8 cellular contexts compared by ENCODE assay signal in the genomic region with DNA sequence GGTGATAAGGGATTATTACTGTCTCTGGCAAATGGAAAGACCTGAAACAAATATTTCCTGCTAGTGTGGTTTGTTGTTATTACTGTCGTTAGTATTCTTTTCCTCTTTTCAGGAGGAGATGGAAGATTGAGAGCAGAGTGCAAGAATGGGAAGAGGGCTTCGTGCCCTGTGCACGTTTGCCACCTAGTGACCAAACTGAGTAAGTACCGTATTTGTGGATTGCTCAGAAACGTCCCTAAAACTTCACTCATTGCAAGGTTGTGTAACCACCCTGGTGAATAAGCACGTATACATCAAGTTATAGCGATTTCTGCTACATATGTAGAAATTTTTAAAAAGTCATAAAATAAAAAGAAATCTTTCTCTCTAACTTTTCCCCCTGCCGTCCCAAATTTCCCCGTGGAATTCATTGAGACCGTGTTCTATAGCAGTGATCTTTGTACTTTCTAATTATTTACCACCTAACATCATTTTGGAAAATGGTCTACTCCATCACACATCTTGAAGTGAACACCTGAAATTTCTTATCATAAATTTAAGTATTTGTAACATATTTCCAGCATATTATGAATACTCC. TPM values are rescaled to one million over a fixed set of nuclear protein-coding genes. Genes with fewer than 3 reads are reported as not detected.
DNase-seq lines count a peak whose midpoint lies in the region; ATAC-seq and TF ChIP-seq lines count a peak whose summit lies in the region.

No MANE protein-coding gene starts in this region.

- in situ Hi-C loops in transverse colon (cut with MboI; ENCODE audit: low pct_ligation_motif_present in 1 of 4, low pct_unique_long_range_greater_than_20kb in 1 of 4, low sequenced_read_pairs in 3 of 4), result no loop called here

- DNase-seq in AG04450 (ENCODE audit: low read depth, low spot score) (no peak), GM04504 (ENCODE audit: low read depth) (peak; percentile 10), HFF-Myc (ENCODE audit: extremely low read depth, low read depth) (peak; percentile 5), NCI-H1694 treated with DMSO at 0.1 percent for 48 hours (lab: John Stamatoyannopoulos, UW) (peak; percentile 12), amniotic stem cell (lab: John Stamatoyannopoulos, UW) (peak; percentile 0), iPS-NIHi11 (ENCODE audit: low spot score) (peak; percentile 42), transverse colon (no peak)

- H3K4me1 ChIP-seq in transverse colon, result no peaks in the 10 kb centered on the region

- WGBS in transverse colon (ENCODE audit: low coverage in 1 of 2), 2 donors, result 20 to 32% methylated on average over 6 to 10 of the region's 10 CpGs

- TF ChIP-seq EP300 in transverse colon (IDR thresholded peaks at IDR 0.05; ENCODE audit: low read depth), result no peak

- H3K4me3 ChIP-seq in AG04450 (ENCODE audit: low read depth, low read length), result no peak overlapping the region
- no peak overlapping the region for H3K4me3 ChIP-seq in HFF-Myc (replicated peaks; ENCODE audit: low read depth, low read length)
- H3K4me3 ChIP-seq in transverse colon, result no peak overlapping the region

- no peaks in the 10 kb centered on the region for H3K27me3 ChIP-seq in AG04450 (ENCODE audit: control insufficient read depth, insufficient read depth, low read length)
- no peaks in the 10 kb centered on the region for H3K27me3 ChIP-seq in transverse colon

- peak; percentile 72 for TF ChIP-seq CTCF in AG04450 (IDR thresholded peaks at IDR 0.05; ENCODE audit: low read depth, low read length)
- TF ChIP-seq CTCF in HFF-Myc (IDR thresholded peaks at IDR 0.05; ENCODE audit: low read depth, low read length, missing control alignments), result peak; percentile 65
- peak; percentile 28 to 77 (median 45) for TF ChIP-seq CTCF in transverse colon (IDR thresholded peaks at IDR 0.05)

- H3K27ac ChIP-seq in AG04450 (ENCODE audit: low read depth, low read length), result no peak overlapping the region
- H3K27ac ChIP-seq in transverse colon, result no peak overlapping the region

- TF ChIP-seq POLR2A in transverse colon (IDR thresholded peaks at IDR 0.05), result no peak

- no peaks in the 10 kb centered on the region for H3K9me3 ChIP-seq in AG04450 (ENCODE audit: control insufficient read depth, insufficient read depth, low read length)
- H3K9me3 ChIP-seq in transverse colon, result no peaks in the 10 kb centered on the region

- intact Hi-C loops in transverse colon (cut with DNase I; ENCODE audit: low total_unique reads), result no loop called here

- H3K36me3 ChIP-seq in transverse colon, result no peaks in the 10 kb centered on the region

- CTCF ChIA-PET in AG04450 (lab: Charles Lee), result interaction anchor here (0.7 to 1.3 kb wide), 2 partner anchors 158 to 161 kb away, joined by 3 to 9 read pairs; no protein-coding TSS in a partner anchor

- POLR2A ChIA-PET in AG04450 (lab: Yijun Ruan, JAX), result no interaction called here

- ATAC-seq in HG02610 (IDR thresholded peaks at IDR 0.05; ENCODE audit: unreplicated experiment), result no peak

RNA-seq across cellular contexts. Expression of gene LINC00632, which starts 24.3 kb away (rescaled TPM):
- 69.9 and 73.6 TPM in 2 replicates for polyA plus RNA-seq in AG04450 (2011; rRNA removed)
- polyA minus RNA-seq in AG04450 (2011; rRNA and poly(A)+ RNA removed), result 33.8 and 40.3 TPM in 2 replicates
- 100 to 1,000 TPM in 1 of 4 donors, 10 to 100 TPM in 2, 1 to 10 TPM in 1; 10.0 to 164 (median 19.0) TPM for total RNA-seq in transverse colon

Comparison
In these comparisons a context has a peak if more than half of its experiments do, and no peak if none do; other contexts are left out.
1. DNase-seq: peak in GM04504 (single experiment), HFF-Myc (single experiment), NCI-H1694 treated with DMSO at 0.1 percent for 48 hours (single experiment), amniotic stem cell (single experiment) and iPS-NIHi11 (single experiment); none in AG04450 (single experiment) and transverse colon (single experiment).
2. Peak in every context shown above with its lines, with median percentiles within 50 percentile points of each other: CTCF ChIP-seq.